13 cellular contexts compared by ENCODE assay signal in the genomic region with DNA sequence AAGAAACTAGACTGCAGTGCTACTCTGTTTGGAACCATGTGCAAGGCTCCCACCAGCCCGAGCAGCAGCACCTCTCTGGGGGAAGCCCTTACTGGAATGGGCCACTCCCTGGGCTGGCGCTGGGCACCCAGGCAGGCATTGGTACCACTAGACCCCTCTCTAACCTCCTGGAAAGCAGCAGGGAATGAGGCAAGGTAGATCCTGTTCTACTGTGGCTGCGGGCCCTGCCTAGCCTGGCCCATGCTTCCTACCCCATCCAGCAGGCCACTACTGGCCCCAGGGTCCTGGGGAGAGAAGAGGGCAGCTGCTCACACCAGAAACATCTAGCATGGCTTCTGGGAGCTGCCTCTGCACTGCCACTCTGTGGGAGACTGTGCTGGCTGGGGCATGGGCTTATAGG.
"Had no signal": no experiment of that assay in that cellular context is flagged by ENCODE, and none has a peak within 500 bp of the region (broad histone marks: within the 10 kb centered on the region; RNA-seq: fewer than 3 reads in every experiment).

No MANE protein-coding gene starts in this region.

- DNase-seq: colonic mucosa; effector CD4-positive, alpha-beta T cell; endodermal cell; erythroblast; foreskin keratinocyte; left colon; naive B cell; small intestine; stimulated activated CD4-positive, alpha-beta T cell treated with anti-CD3 and anti-CD28 coated beads, Interleukin-4, amount 100 ng/mL, for 1 hour; stimulated activated CD8-positive, alpha-beta memory T cell treated with anti-CD3 and anti-CD28 coated beads, Interleukin-4, amount 100 ng/mL, for 48 hours; upper lobe of right lung had no signal

- H3K27me3 ChIP-seq: colonic mucosa, foreskin keratinocyte, tibial nerve, upper lobe of right lung, vagina had no signal

- ATAC-seq: foreskin keratinocyte, left colon, upper lobe of right lung had no signal

- H3K36me3 ChIP-seq: colonic mucosa had no signal

- H3K4me3 ChIP-seq: colonic mucosa, tibial nerve, upper lobe of right lung, vagina had no signal

- H3K27ac ChIP-seq: colonic mucosa, foreskin keratinocyte, tibial nerve, upper lobe of right lung, vagina had no signal

- H3K4me1 ChIP-seq: colonic mucosa, foreskin keratinocyte, tibial nerve, upper lobe of right lung, vagina had no signal

- H3K9me3 ChIP-seq: colonic mucosa, tibial nerve, upper lobe of right lung, vagina had no signal
